In the genomic region with DNA sequence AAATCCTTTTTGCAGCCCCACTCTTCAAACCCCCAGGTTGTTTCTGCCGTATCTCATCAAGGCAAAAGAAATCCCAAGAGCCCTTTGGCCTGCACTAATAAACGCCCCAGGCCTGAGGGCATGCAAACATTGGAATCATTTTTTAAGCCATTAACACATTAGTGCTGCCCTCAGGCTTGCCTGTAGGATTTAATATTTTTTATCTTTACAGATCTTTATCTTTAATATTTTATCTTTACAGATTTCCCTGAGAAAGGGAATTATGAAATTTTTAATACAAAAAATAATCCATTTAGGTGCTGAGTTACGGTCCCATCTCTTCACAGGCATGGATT, we compare ENCODE assay signal across 20 cellular contexts. TPM values are rescaled to one million over a fixed set of nuclear protein-coding genes. Genes with fewer than 3 reads are reported as not detected.
DNase-seq lines count a peak whose midpoint lies in the region; ATAC-seq and TF ChIP-seq lines count a peak whose summit lies in the region.
"Had no signal": no experiment of that assay in that cellular context is flagged by ENCODE, and none has a peak within 500 bp of the region (broad histone marks: within the 10 kb centered on the region; RNA-seq: fewer than 3 reads in every experiment).

No MANE protein-coding gene starts in this region.

- peaks cover 1% of the 10 kb centered on the region for H3K4me1 ChIP-seq in mesenchymal stem cell (ENCODE audit: control insufficient read depth, insufficient read depth, low read depth, low read length)
- H3K4me1 ChIP-seq: A549 had no signal

- no peak overlapping the region for H4K91ac ChIP-seq in mesenchymal stem cell (ENCODE audit: low read length)

- H2BK5ac ChIP-seq in mesenchymal stem cell (ENCODE audit: low read depth, low read length, poor library complexity, severe bottlenecking) = no peak overlapping the region

- no peaks in the 10 kb centered on the region for H3K27me3 ChIP-seq in mesenchymal stem cell (ENCODE audit: control insufficient read depth in 1 of 2, insufficient read depth in 1 of 2, low read length in 2 of 2)

- WGBS in mesenchymal stem cell = 93% methylated on average over 2 of the region's 3 CpGs

- DNase-seq in HFFc6 (no peak), SK-N-MC (ENCODE audit: low read depth, low spot score) (no peak), caudate nucleus (lab: John Stamatoyannopoulos, UW) (no peak), Ammon's horn (ENCODE audit: low spot score) (no peak), mesenchymal stem cell (no peak)
- DNase-seq: C1 segment of cervical spinal cord; CD4-positive, CD25-positive, alpha-beta regulatory T cell; CD8-positive, alpha-beta memory T cell; COR-L47; DMS 273 treated with DMSO at 0.1 percent for 48 hours; DMS53; DND-41; EL; GOT3; H7 had no signal

- peaks cover 30% of the 10 kb centered on the region for H3K36me3 ChIP-seq in SK-N-MC (ENCODE audit: insufficient read depth, low read length)
- H3K36me3 ChIP-seq in mesenchymal stem cell (ENCODE audit: control insufficient read depth in 1 of 2, insufficient read depth in 2 of 2, low read depth in 1 of 2, low read length in 2 of 2) = peaks cover 38 to 68% of the 10 kb centered on the region in 2 experiments

- H3K27ac ChIP-seq in SK-N-MC = peak overlapping the region; percentile 62; the same call in 1 of the 2 replicates
- peak overlapping the region; percentile 63 for H3K27ac ChIP-seq in caudate nucleus (ENCODE audit: low read depth, low read length)
- no peak overlapping the region for H3K27ac ChIP-seq in mesenchymal stem cell (ENCODE audit: low read length, poor library complexity, severe bottlenecking)
- H3K27ac ChIP-seq: A549 had no signal

- H3K9me3 ChIP-seq in SK-N-MC (ENCODE audit: low read depth, low read length) (no peaks in the 10 kb centered on the region), mesenchymal stem cell (ENCODE audit: control insufficient read depth, low read length) (no peaks in the 10 kb centered on the region)
- H3K9me3 ChIP-seq: A549 had no signal

- no peak overlapping the region for H2BK15ac ChIP-seq in mesenchymal stem cell (ENCODE audit: low read depth, poor library complexity, severe bottlenecking)

- H3K4me1 Mint-ChIP-seq in HFFc6 (ENCODE audit: low read depth) = peaks cover 31% of the 10 kb centered on the region

- H2AFZ ChIP-seq in mesenchymal stem cell (ENCODE audit: low read depth, low read length) = no peak overlapping the region

- H2BK12ac ChIP-seq in mesenchymal stem cell (ENCODE audit: low read length in 2 of 2) = no peak overlapping the region

- H2BK120ac ChIP-seq in mesenchymal stem cell (ENCODE audit: low read depth, low read length) = no peak overlapping the region

- no peak for ATAC-seq in HG03045 (IDR thresholded peaks at IDR 0.05; ENCODE audit: unreplicated experiment)
- ATAC-seq: A549, GM12878, HCT116 had no signal

- peak overlapping the region; percentile 38; the same call in 1 of the 2 replicates for H3K27ac Mint-ChIP-seq in HFFc6
- H3K27ac Mint-ChIP-seq: B cell had no signal

- no peak overlapping the region for H4K8ac ChIP-seq in mesenchymal stem cell (ENCODE audit: low read length)

- TF ChIP-seq CTCF in HFFc6 (IDR thresholded peaks at IDR 0.05) = no peak

- no peak overlapping the region for H3K4me2 ChIP-seq in mesenchymal stem cell (ENCODE audit: low read length, poor library complexity, severe bottlenecking)
- H3K4me2 ChIP-seq: A549 had no signal

- H3K14ac ChIP-seq in mesenchymal stem cell (ENCODE audit: low read length in 2 of 2) = no peak overlapping the region

- no peak overlapping the region for H3K4me3 ChIP-seq in SK-N-MC
- H3K4me3 ChIP-seq in mesenchymal stem cell (ENCODE audit: insufficient read depth in 1 of 2, low read depth in 1 of 2, low read length in 2 of 2) = no peak overlapping the region
- H3K4me3 ChIP-seq: A549, GM12878 had no signal

- peaks cover 20% of the 10 kb centered on the region for H3K36me3 Mint-ChIP-seq in HFFc6 (ENCODE audit: low read depth)

- H3K23ac ChIP-seq in mesenchymal stem cell (ENCODE audit: low read length in 2 of 2) = no peak overlapping the region

- no peaks in the 10 kb centered on the region for H3K9me3 Mint-ChIP-seq in HFFc6
- H3K9me3 Mint-ChIP-seq: CD4-positive, CD25-positive, alpha-beta regulatory T cell; CD8-positive, alpha-beta memory T cell had no signal

- H3K27me3 Mint-ChIP-seq in HFFc6 (ENCODE audit: insufficient read depth) = peaks cover 5% of the 10 kb centered on the region; the same call in 1 of the 2 replicates
- H3K27me3 Mint-ChIP-seq: B cell; CD4-positive, CD25-positive, alpha-beta regulatory T cell; CD8-positive, alpha-beta memory T cell had no signal

- H3K18ac ChIP-seq in mesenchymal stem cell (ENCODE audit: low read depth in 1 of 2, low read length in 2 of 2) = no peak overlapping the region

- no peak overlapping the region for H3K4ac ChIP-seq in mesenchymal stem cell (ENCODE audit: low read depth in 1 of 2, low read length in 2 of 2)

- H3K79me1 ChIP-seq in mesenchymal stem cell (replicated peaks; ENCODE audit: low read length, poor library complexity, severe bottlenecking) = peaks cover 11% of the 10 kb centered on the region

- no peak overlapping the region for H2AK5ac ChIP-seq in mesenchymal stem cell (ENCODE audit: low read length, severe bottlenecking)

- no peak overlapping the region for H3K9ac ChIP-seq in SK-N-MC (ENCODE audit: insufficient read length)
- no peak overlapping the region for H3K9ac ChIP-seq in mesenchymal stem cell (ENCODE audit: low read length)

- no peak overlapping the region for H3K4me3 Mint-ChIP-seq in HFFc6
- H3K4me3 Mint-ChIP-seq: B cell; CD4-positive, CD25-positive, alpha-beta regulatory T cell; CD8-positive, alpha-beta memory T cell had no signal

RNA-seq across cellular contexts. Expression of a gene that starts 14.7 kb away (rescaled TPM):
- total RNA-seq in HFFc6 (2021; fragmentation: NEBNext Ultra II Directional; extraction: Animal tissue kit (Norgen Biotek cat#: 25700)) = 10 to 100 TPM; 35.6 to 47.7 (median 41.0) TPM
- 70.7 TPM for polyA plus RNA-seq in mesenchymal stem cell (2013, experiment 1 of 2)
- 68.3 TPM for polyA plus RNA-seq in mesenchymal stem cell (2013, experiment 2 of 2)

RNA-seq across cellular contexts. Expression of a gene that starts 21.3 kb away (rescaled TPM):
- total RNA-seq in HFFc6 (2021; fragmentation: NEBNext Ultra II Directional; extraction: Animal tissue kit (Norgen Biotek cat#: 25700)) = 10 to 100 TPM; 23.6 to 26.7 (median 26.4) TPM
- polyA plus RNA-seq in mesenchymal stem cell (2013, experiment 1 of 2) = 27.2 TPM
- 26.6 TPM for polyA plus RNA-seq in mesenchymal stem cell (2013, experiment 2 of 2)

RNA-seq across cellular contexts. Expression of a gene that starts 30.5 kb away (rescaled TPM):
- under 1 TPM in 5 of 6 experiments, not detected in 1; 0.09 to 0.60 (median 0.30) TPM for total RNA-seq in HFFc6 (2021; fragmentation: NEBNext Ultra II Directional; extraction: Animal tissue kit (Norgen Biotek cat#: 25700))
- 0.62 TPM for polyA plus RNA-seq in mesenchymal stem cell (2013, experiment 1 of 2)
- polyA plus RNA-seq in mesenchymal stem cell (2013, experiment 2 of 2) = 0.84 TPM
- total RNA-seq: B cell; CD8-positive, alpha-beta memory T cell; GM12878 had no signal

RNA-seq across cellular contexts. Expression of a gene that starts 38.4 kb away (rescaled TPM):
- total RNA-seq in HFFc6 (2021; fragmentation: NEBNext Ultra II Directional; extraction: Animal tissue kit (Norgen Biotek cat#: 25700)) = 10 to 100 TPM; 31.4 to 39.8 (median 37.3) TPM
- 10.5 TPM for polyA plus RNA-seq in mesenchymal stem cell (2013, experiment 1 of 2)
- polyA plus RNA-seq in mesenchymal stem cell (2013, experiment 2 of 2) = 10.3 TPM

RNA-seq across cellular contexts. Expression of a gene that starts 38.5 kb away (rescaled TPM):
- 10 to 100 TPM; 30.5 to 41.1 (median 35.6) TPM for total RNA-seq in HFFc6 (2021; fragmentation: NEBNext Ultra II Directional; extraction: Animal tissue kit (Norgen Biotek cat#: 25700))
- polyA plus RNA-seq in mesenchymal stem cell (2013, experiment 1 of 2) = 15.2 TPM
- 12.9 TPM for polyA plus RNA-seq in mesenchymal stem cell (2013, experiment 2 of 2)
